Comparison of ENCODE assay signal across 8 cellular contexts in the genomic region with DNA sequence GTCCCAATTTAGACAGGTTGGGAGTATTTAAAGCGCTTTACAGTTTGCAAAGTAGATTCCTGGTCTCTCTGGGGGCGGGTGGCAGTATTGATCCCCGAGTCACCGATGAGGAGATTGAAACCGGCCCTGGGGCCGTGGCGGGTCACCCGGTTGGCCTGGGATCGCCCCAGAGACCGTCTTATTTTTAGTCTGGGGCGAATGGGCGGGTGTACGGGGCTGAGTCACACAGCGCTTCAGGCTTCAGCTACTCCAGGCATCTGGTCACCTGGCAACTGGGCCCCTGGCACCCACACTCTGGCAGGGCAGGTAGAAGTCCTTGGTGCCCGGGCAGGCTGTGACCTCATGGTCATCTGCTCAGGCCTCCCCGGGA. TPM values are rescaled to one million over a fixed set of nuclear protein-coding genes. Genes with fewer than 3 reads are reported as not detected.
DNase-seq lines count a peak whose midpoint lies in the region; ATAC-seq and TF ChIP-seq lines count a peak whose summit lies in the region.

No MANE protein-coding gene starts in this region.

- H3K27ac Mint-ChIP-seq in activated B cell treated with CpG ODN at 0.5 μM for 24 hours = peak overlapping the region; percentile 77

- no peaks in the 10 kb centered on the region for H3K9me3 Mint-ChIP-seq in activated B cell treated with CpG ODN at 0.5 μM for 24 hours

- peak overlapping the region; percentile 92 to 98 for H3K27ac ChIP-seq in tibial artery

- CTCF ChIA-PET in GM10248 (lab: Yijun Ruan, JAX) = interaction anchor here (1.6 to 6.1 kb wide), 3 partner anchors 10 to 13 kb away, joined by 4 to 27 read pairs (median 4); no protein-coding TSS in a partner anchor
- CTCF ChIA-PET in activated B cell treated with CpG ODN at 0.5 μM for 24 hours (lab: Charles Lee) = no interaction called here

- POLR2A ChIA-PET in GM10248 (lab: Yijun Ruan, JAX) = no interaction called here
- POLR2A ChIA-PET in activated B cell treated with CpG ODN at 0.5 μM for 24 hours (lab: Charles Lee) = no interaction called here

- peaks cover 5% of the 10 kb centered on the region for H3K36me3 ChIP-seq in mucosa of descending colon (ENCODE audit: low read depth)
- peaks cover 26 to 45% (median 37%) of the 10 kb centered on the region in 3 donors for H3K36me3 ChIP-seq in tibial artery

- H3K9me3 ChIP-seq in mucosa of descending colon (no peaks in the 10 kb centered on the region), tibial artery (no peaks in the 10 kb centered on the region)

- ATAC-seq in HG03439 (IDR thresholded peaks at IDR 0.05; ENCODE audit: unreplicated experiment) (peak; percentile 20), activated B cell treated with CpG ODN at 0.5 μM for 24 hours (ENCODE audit: low read depth) (no peak), mucosa of descending colon (peak; percentile 39), GM21526 (IDR thresholded peaks at IDR 0.05; ENCODE audit: low FRiP score, unreplicated experiment) (no peak)

- H3K27me3 Mint-ChIP-seq in activated B cell treated with CpG ODN at 0.5 μM for 24 hours = no peaks in the 10 kb centered on the region

- H3K4me1 ChIP-seq in mucosa of descending colon (ENCODE audit: low read depth) (peaks cover 24% of the 10 kb centered on the region), tibial artery (peaks cover 0 to 54% (median 45%) of the 10 kb centered on the region in 4 donors)

- H3K27me3 ChIP-seq in tibial artery = no peaks in the 10 kb centered on the region

- no peak for TF ChIP-seq CTCF in GM10248 (IDR thresholded peaks at IDR 0.05; ENCODE audit: control extremely low read depth, extremely low read depth, low read depth, missing control alignments)
- TF ChIP-seq CTCF in activated B cell treated with CpG ODN at 0.5 μM for 24 hours (IDR thresholded peaks at IDR 0.05) = no peak
- no peak for TF ChIP-seq CTCF in epithelial cell of esophagus (IDR thresholded peaks at IDR 0.05; ENCODE audit: insufficient read depth, low read depth, low read length, missing control alignments)
- no peak for TF ChIP-seq CTCF in mucosa of descending colon (IDR thresholded peaks at IDR 0.05)
- no peak for TF ChIP-seq CTCF in tibial artery (IDR thresholded peaks at IDR 0.05)

- DNase-seq in GM10248 (ENCODE audit: extremely low spot score) (peak; percentile 75), activated B cell treated with CpG ODN at 0.5 μM for 24 hours (peak; percentile 32), epithelial cell of esophagus (ENCODE audit: low read depth) (peak; percentile 82), mucosa of descending colon (peak; percentile 47 to 80 (median 64)), tibial artery (peak; percentile 72 to 91), H4 (ENCODE audit: low spot score) (no peak)

- intact Hi-C loops in activated B cell treated with CpG ODN at 0.5 μM for 24 hours (cut with micrococcal nuclease) = loop anchor here (2.0 to 5.0 kb wide), 2 partner anchors 524 to 980 kb away; partner anchors contain the start of gene COPS3
- intact Hi-C loops in mucosa of descending colon (cut with DNase I, micrococcal nuclease) = no loop called here
- intact Hi-C loops in tibial artery (cut with DNase I; ENCODE audit: low total_unique reads) = loop anchor here (5.0 kb wide), 1 partner anchor 51 kb away; the partner anchor contains the start of gene TOP3A

- H3K36me3 Mint-ChIP-seq in activated B cell treated with CpG ODN at 0.5 μM for 24 hours (ENCODE audit: low read depth) = peaks cover 15% of the 10 kb centered on the region

- H3K4me1 Mint-ChIP-seq in activated B cell treated with CpG ODN at 0.5 μM for 24 hours = peaks cover 38% of the 10 kb centered on the region

- H3K4me3 ChIP-seq in epithelial cell of esophagus (ENCODE audit: low read length) (peak overlapping the region; percentile 95), mucosa of descending colon (peak overlapping the region; percentile 77), tibial artery (peak overlapping the region; percentile 69 to 87)

- peak overlapping the region; percentile 79 for H3K4me3 Mint-ChIP-seq in activated B cell treated with CpG ODN at 0.5 μM for 24 hours

RNA-seq across cellular contexts. Expression of gene MIEF2, which starts 0.7 kb away (rescaled TPM):
- total RNA-seq in activated B cell treated with CpG ODN at 0.5 μM for 24 hours (5.6 and 8.8 TPM in 2 replicates), mucosa of descending colon (10 to 100 TPM; 13.4 to 20.7 (median 16.4) TPM)
- total RNA-seq in H4 (2014; rRNA removed; shearing (Covaris generic)) = 4.1 and 5.0 TPM in 2 replicates

RNA-seq across cellular contexts. Expression of gene FLII, which starts 2.6 kb away (rescaled TPM):
- total RNA-seq in activated B cell treated with CpG ODN at 0.5 μM for 24 hours (291 and 301 TPM in 2 replicates), mucosa of descending colon (100 to 1,000 TPM; 278 to 319 (median 316) TPM)
- total RNA-seq in H4 (2014; rRNA removed; shearing (Covaris generic)) = 128 and 139 TPM in 2 replicates

RNA-seq across cellular contexts. Expression of gene LLGL1, which starts 35.7 kb away (rescaled TPM):
- total RNA-seq in activated B cell treated with CpG ODN at 0.5 μM for 24 hours (9.7 and 10.5 TPM in 2 replicates), mucosa of descending colon (10 to 100 TPM in 2 of 3 donors, 1 to 10 TPM in 1; 6.7 to 15.1 (median 10.3) TPM)
- 12.1 and 14.0 TPM in 2 replicates for total RNA-seq in H4 (2014; rRNA removed; shearing (Covaris generic))

RNA-seq across cellular contexts. Expression of gene TOP3A, which starts 53.7 kb away (rescaled TPM):
- 44.8 and 46.4 TPM in 2 replicates for total RNA-seq in activated B cell treated with CpG ODN at 0.5 μM for 24 hours
- total RNA-seq in mucosa of descending colon = 10 to 100 TPM; 27.9 to 39.8 (median 30.1) TPM
- total RNA-seq in H4 (2014; rRNA removed; shearing (Covaris generic)) = 25.6 and 31.1 TPM in 2 replicates

RNA-seq across cellular contexts. Expression of gene SMCR8, which starts 54.0 kb away (rescaled TPM):
- total RNA-seq in activated B cell treated with CpG ODN at 0.5 μM for 24 hours = 32.5 and 36.9 TPM in 2 replicates
- 10 to 100 TPM; 20.1 to 24.1 (median 21.9) TPM for total RNA-seq in mucosa of descending colon
- total RNA-seq in H4 (2014; rRNA removed; shearing (Covaris generic)) = 6.3 and 7.3 TPM in 2 replicates

Comparison
In these comparisons a context has a peak if more than half of its experiments do, and no peak if none do; other contexts are left out.
1. ATAC-seq: peak in HG03439 (single experiment) and mucosa of descending colon (single experiment); none in activated B cell treated with CpG ODN at 0.5 μM for 24 hours (single experiment) and GM21526 (single experiment).
2. intact Hi-C loops: an anchor here in activated B cell treated with CpG ODN at 0.5 μM for 24 hours (2.0 to 5.0 kb wide) and tibial artery (5.0 kb wide); none called in mucosa of descending colon.
3. Peak in every context shown above with its lines, with median percentiles within 50 percentile points of each other: H3K4me3 ChIP-seq.